Comparison of ENCODE assay signal across 39 cellular contexts in the genomic region with DNA sequence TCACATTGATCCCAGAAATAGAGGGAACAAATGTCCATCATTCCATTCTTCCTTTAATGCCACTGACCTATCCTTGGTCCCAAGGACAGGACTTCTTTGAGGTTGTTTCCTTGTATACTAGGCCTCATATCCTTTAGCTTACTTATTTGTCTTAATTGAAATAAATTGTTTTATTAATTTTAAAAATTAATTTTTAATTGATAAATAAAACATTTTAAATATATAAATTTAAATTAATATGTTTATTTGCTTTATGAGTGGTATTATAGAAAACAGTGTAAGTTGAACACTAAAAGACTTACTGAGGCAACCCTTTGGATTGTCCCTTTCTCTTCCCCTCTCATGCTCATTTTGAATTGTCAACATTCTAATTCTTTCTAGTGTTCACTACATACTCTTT.
"Had no signal": no experiment of that assay in that cellular context is flagged by ENCODE, and none has a peak within 500 bp of the region (broad histone marks: within the 10 kb centered on the region; RNA-seq: fewer than 3 reads in every experiment).

No MANE protein-coding gene starts in this region.

- H3K4me1 Mint-ChIP-seq: activated naive CD4-positive, alpha-beta T cell treated with anti-CD3 and anti-CD28 coated beads, Interleukin-2, amount 10 ng/mL, durations not matched to agents 7 days and 5 days; activated naive CD4-positive, alpha-beta T cell treated with anti-CD3 and anti-CD28 coated beads, Interleukin-2, amount 50 U/mL, for 24 hours; activated naive CD8-positive, alpha-beta T cell treated with anti-CD3 and anti-CD28 coated beads for 36 hours; activated naive CD8-positive, alpha-beta T cell treated with anti-CD3 and anti-CD28 coated beads, Interleukin-2, amount 10 ng/mL, durations not matched to agents 7 days and 5 days; activated naive CD8-positive, alpha-beta T cell treated with anti-CD3 and anti-CD28 coated beads, Interleukin-2, amount 50 U/mL, for 24 hours; activated T-helper 17 cell treated with anti-CD3 and anti-CD28 coated beads, Interleukin-2, amount 50 U/mL, for 72 hours; brain; central memory CD8-positive, alpha-beta T cell had no signal

- H3K36me3 Mint-ChIP-seq: activated naive CD4-positive, alpha-beta T cell treated with anti-CD3 and anti-CD28 coated beads, Interleukin-2, amount 10 ng/mL, durations not matched to agents 7 days and 5 days; activated naive CD4-positive, alpha-beta T cell treated with anti-CD3 and anti-CD28 coated beads, Interleukin-2, amount 50 U/mL, for 24 hours; activated naive CD4-positive, alpha-beta T cell treated with anti-CD3 and anti-CD28 coated beads, Interleukin-2, amount 50 U/mL, for 72 hours; activated naive CD8-positive, alpha-beta T cell; activated naive CD8-positive, alpha-beta T cell treated with anti-CD3 and anti-CD28 coated beads for 36 hours; activated naive CD8-positive, alpha-beta T cell treated with anti-CD3 and anti-CD28 coated beads, Interleukin-2, amount 10 ng/mL, durations not matched to agents 7 days and 5 days; brain had no signal

- H3K27ac ChIP-seq: adrenal gland, ascending aorta, body of pancreas, brain microvascular endothelial cell, breast epithelium, cardiac muscle cell had no signal

- H3K27me3 ChIP-seq: adrenal gland, ascending aorta, body of pancreas, brain microvascular endothelial cell, breast epithelium, cardiac muscle cell had no signal

- H3K4me1 ChIP-seq: adrenal gland, ascending aorta, body of pancreas, breast epithelium had no signal

- H3K9me3 ChIP-seq: adrenal gland, ascending aorta, body of pancreas, breast epithelium had no signal

- DNase-seq: activated effector memory CD4-positive, alpha-beta T cell treated with anti-CD3 and anti-CD28 coated beads, Interleukin-2, amount 50 U/mL, for 16 hours; activated effector memory CD4-positive, alpha-beta T cell treated with Interleukin-2 at 50 U/mL for 16 hours; activated gamma-delta T cell; activated gamma-delta T cell treated with Interleukin-2 at 50 U/mL for 16 hours; activated naive CD4-positive, alpha-beta T cell; activated naive CD4-positive, alpha-beta T cell treated with anti-CD3 and anti-CD28 coated beads for 36 hours; activated naive CD4-positive, alpha-beta T cell treated with anti-CD3 and anti-CD28 coated beads, Interleukin-2, amount 10 ng/mL, durations not matched to agents 7 days and 5 days; activated naive CD4-positive, alpha-beta T cell treated with anti-CD3 and anti-CD28 coated beads, Interleukin-2, amount 50 U/mL, for 16 hours; activated naive CD4-positive, alpha-beta T cell treated with Interleukin-2 at 50 U/mL for 16 hours; activated naive CD8-positive, alpha-beta T cell treated with anti-CD3 and anti-CD28 coated beads for 36 hours; activated naive CD8-positive, alpha-beta T cell treated with anti-CD3 and anti-CD28 coated beads, Interleukin-2, amount 10 ng/mL, durations not matched to agents 7 days and 5 days; activated naive CD8-positive, alpha-beta T cell treated with anti-CD3 and anti-CD28 coated beads, Interleukin-2, amount 50 U/mL, for 24 hours; activated T-cell treated with anti-CD3 and anti-CD28 coated beads, Interleukin-2, amount 50 U/mL, for 24 hours; activated T-cell treated with anti-CD3 and anti-CD28 coated beads, Interleukin-2, amount 50 U/mL, for 4 hours; activated T-cell treated with anti-CD3 and anti-CD28 coated beads, Interleukin-2, amount 50 U/mL, for 48 hours; activated T-cell treated with anti-CD3 and anti-CD28 coated beads, Interleukin-2, amount 50 U/mL, for 72 hours; adrenal gland; amniotic stem cell; amygdala; anterior cingulate cortex; aorta; body of pancreas; brain microvascular endothelial cell; caudate nucleus; central memory CD4-positive, alpha-beta T cell; cerebellar nuclear complex had no signal

- H3K27me3 Mint-ChIP-seq: activated naive CD4-positive, alpha-beta T cell treated with anti-CD3 and anti-CD28 coated beads, Interleukin-2, amount 10 ng/mL, durations not matched to agents 7 days and 5 days; activated naive CD4-positive, alpha-beta T cell treated with anti-CD3 and anti-CD28 coated beads, Interleukin-2, amount 50 U/mL, for 24 hours; activated naive CD8-positive, alpha-beta T cell; activated naive CD8-positive, alpha-beta T cell treated with anti-CD3 and anti-CD28 coated beads for 36 hours; activated naive CD8-positive, alpha-beta T cell treated with anti-CD3 and anti-CD28 coated beads, Interleukin-2, amount 10 ng/mL, durations not matched to agents 7 days and 5 days; activated naive CD8-positive, alpha-beta T cell treated with anti-CD3 and anti-CD28 coated beads, Interleukin-2, amount 50 U/mL, for 24 hours; activated T-cell treated with anti-CD3 and anti-CD28 coated beads, Interleukin-2, amount 50 U/mL, for 24 hours; activated T-helper 17 cell treated with anti-CD3 and anti-CD28 coated beads, Interleukin-2, amount 50 U/mL, for 72 hours; central memory CD8-positive, alpha-beta T cell had no signal

- H3K9me3 Mint-ChIP-seq: activated naive CD4-positive, alpha-beta T cell treated with anti-CD3 and anti-CD28 coated beads, Interleukin-2, amount 10 ng/mL, durations not matched to agents 7 days and 5 days; activated T-helper 1 cell treated with anti-CD3 and anti-CD28 coated beads, Interleukin-12 subunit alpha, Interleukin-12 subunit beta, Interleukin-2, Interleukin-4 antibody, amounts not matched to agents 30 ng/mL and 10 ng/mL and 1 ng/mL, durations not matched to agents 14 hours and 24 hours and 36 hours; brain had no signal

- H3K27ac Mint-ChIP-seq: activated naive CD4-positive, alpha-beta T cell treated with anti-CD3 and anti-CD28 coated beads for 36 hours; activated naive CD4-positive, alpha-beta T cell treated with anti-CD3 and anti-CD28 coated beads, Interleukin-2, amount 10 ng/mL, durations not matched to agents 7 days and 5 days; activated naive CD4-positive, alpha-beta T cell treated with anti-CD3 and anti-CD28 coated beads, Interleukin-2, amount 50 U/mL, for 24 hours; activated naive CD4-positive, alpha-beta T cell treated with anti-CD3 and anti-CD28 coated beads, Interleukin-2, amount 50 U/mL, for 72 hours; activated naive CD8-positive, alpha-beta T cell; activated naive CD8-positive, alpha-beta T cell treated with anti-CD3 and anti-CD28 coated beads for 36 hours; activated naive CD8-positive, alpha-beta T cell treated with anti-CD3 and anti-CD28 coated beads, Interleukin-2, amount 10 ng/mL, durations not matched to agents 7 days and 5 days; activated naive CD8-positive, alpha-beta T cell treated with anti-CD3 and anti-CD28 coated beads, Interleukin-2, amount 50 U/mL, for 24 hours; activated T-cell treated with anti-CD3 and anti-CD28 coated beads, Interleukin-2, amount 50 U/mL, for 24 hours; activated T-cell treated with anti-CD3 and anti-CD28 coated beads, Interleukin-2, amount 50 U/mL, for 72 hours; activated T-helper 1 cell treated with anti-CD3 and anti-CD28 coated beads, Interleukin-12 subunit alpha, Interleukin-12 subunit beta, Interleukin-2, Interleukin-4 antibody, amounts not matched to agents 30 ng/mL and 10 ng/mL and 1 ng/mL, durations not matched to agents 14 hours and 24 hours and 36 hours; activated T-helper 17 cell treated with anti-CD3 and anti-CD28 coated beads, Interleukin-2, amount 50 U/mL, for 72 hours; activated T-helper 2 cell treated with anti-CD3 and anti-CD28 coated beads, Interferon-gamma antibody, Interleukin-2, Interleukin-4, amounts not matched to agents 10 μg/mL and 5 μg/mL and 100 μg/mL, durations not matched to agents 14 hours and 24 hours and 36 hours; brain had no signal

- H3K36me3 ChIP-seq: adrenal gland, ascending aorta, brain microvascular endothelial cell, breast epithelium, cardiac muscle cell had no signal

- ATAC-seq: activated naive CD4-positive, alpha-beta T cell treated with anti-CD3 and anti-CD28 coated beads, Interleukin-2, amount 50 U/mL, for 72 hours; activated naive CD8-positive, alpha-beta T cell treated with anti-CD3 and anti-CD28 coated beads, Interleukin-2, amount 50 U/mL, for 24 hours; activated T-cell treated with anti-CD3 and anti-CD28 coated beads, Interleukin-2, amount 50 U/mL, for 4 hours; activated T-cell treated with anti-CD3 and anti-CD28 coated beads, Interleukin-2, amount 50 U/mL, for 72 hours; activated T-helper 17 cell treated with anti-CD3 and anti-CD28 coated beads, Interleukin-2, amount 50 U/mL, for 72 hours; body of pancreas had no signal

- H3K4me3 ChIP-seq: adrenal gland, ascending aorta, body of pancreas, breast epithelium, cardiac muscle cell had no signal

- FAIRE-seq: astrocyte, bronchial epithelial cell had no signal

- H3K4me3 Mint-ChIP-seq: activated naive CD4-positive, alpha-beta T cell treated with anti-CD3 and anti-CD28 coated beads for 36 hours; activated naive CD4-positive, alpha-beta T cell treated with anti-CD3 and anti-CD28 coated beads, Interleukin-2, amount 10 ng/mL, durations not matched to agents 7 days and 5 days; activated naive CD4-positive, alpha-beta T cell treated with anti-CD3 and anti-CD28 coated beads, Interleukin-2, amount 50 U/mL, for 24 hours; activated naive CD8-positive, alpha-beta T cell; activated naive CD8-positive, alpha-beta T cell treated with anti-CD3 and anti-CD28 coated beads for 36 hours; activated naive CD8-positive, alpha-beta T cell treated with anti-CD3 and anti-CD28 coated beads, Interleukin-2, amount 10 ng/mL, durations not matched to agents 7 days and 5 days; activated naive CD8-positive, alpha-beta T cell treated with anti-CD3 and anti-CD28 coated beads, Interleukin-2, amount 50 U/mL, for 24 hours; activated T-cell treated with anti-CD3 and anti-CD28 coated beads, Interleukin-2, amount 50 U/mL, for 24 hours; activated T-cell treated with anti-CD3 and anti-CD28 coated beads, Interleukin-2, amount 50 U/mL, for 4 hours; activated T-cell treated with anti-CD3 and anti-CD28 coated beads, Interleukin-2, amount 50 U/mL, for 72 hours; activated T-helper 1 cell treated with anti-CD3 and anti-CD28 coated beads, Interleukin-12 subunit alpha, Interleukin-12 subunit beta, Interleukin-2, Interleukin-4 antibody, amounts not matched to agents 30 ng/mL and 10 ng/mL and 1 ng/mL, durations not matched to agents 14 hours and 24 hours and 36 hours; activated T-helper 17 cell treated with anti-CD3 and anti-CD28 coated beads, Interleukin-2, amount 50 U/mL, for 72 hours; brain; central memory CD8-positive, alpha-beta T cell had no signal
